ENCODE assay signal across 13 cellular contexts in genomic region chr1:11307837-11308236, GRCh38. TPM values are rescaled to one million over a fixed set of nuclear protein-coding genes. Genes with fewer than 3 reads are reported as not detected.
DNase-seq lines count a peak whose midpoint lies in the region; ATAC-seq and TF ChIP-seq lines count a peak whose summit lies in the region.
"Had no signal": no experiment of that assay in that cellular context is flagged by ENCODE, and none has a peak within 500 bp of the region (broad histone marks: within the 10 kb centered on the region; RNA-seq: fewer than 3 reads in every experiment).

No MANE protein-coding gene starts in this region.

- no peak overlapping the region for H3K4me3 ChIP-seq in fibroblast of pulmonary artery (replicated peaks; ENCODE audit: low read depth, low read length)

- no peak overlapping the region for H3K4me3 Mint-ChIP-seq in activated naive CD4-positive, alpha-beta T cell treated with anti-CD3 and anti-CD28 coated beads for 36 hours
- H3K4me3 Mint-ChIP-seq: H9 had no signal

- peaks cover 3% of the 10 kb centered on the region for H3K4me1 Mint-ChIP-seq in activated naive CD4-positive, alpha-beta T cell treated with anti-CD3 and anti-CD28 coated beads for 36 hours (ENCODE audit: low read depth)

- H3K27me3 Mint-ChIP-seq in activated naive CD4-positive, alpha-beta T cell treated with anti-CD3 and anti-CD28 coated beads for 36 hours (ENCODE audit: low read depth), result no peaks in the 10 kb centered on the region

- DNase-seq in activated naive CD4-positive, alpha-beta T cell treated with anti-CD3 and anti-CD28 coated beads for 36 hours, result no peak
- no peak for DNase-seq in activated naive CD4-positive, alpha-beta T cell treated with anti-CD3 and anti-CD28 coated beads, Interleukin-2, amount 50 U/mL, for 72 hours (ENCODE audit: low spot score in 2 of 2)
- DNase-seq in fibroblast of pulmonary artery (ENCODE audit: low read depth) (peak; percentile 30), cerebellar cortex (ENCODE audit: low spot score) (no peak), SHP77 treated with DMSO at 0.1 percent for 48 hours (lab: John Stamatoyannopoulos, UW) (no peak), NCI-H1694 treated with DMSO at 0.1 percent for 48 hours (lab: John Stamatoyannopoulos, UW) (no peak), left lobe of liver (ENCODE audit: low spot score) (no peak)
- DNase-seq: COR-L47, H9, NCI-H1092, NCI-H2107, Right ventricle myocardium superior had no signal

- intact Hi-C loops in activated naive CD4-positive, alpha-beta T cell treated with anti-CD3 and anti-CD28 coated beads for 36 hours (cut with micrococcal nuclease), result no loop called here

- no peak for TF ChIP-seq CTCF in fibroblast of pulmonary artery (IDR thresholded peaks at IDR 0.05; ENCODE audit: low read length, missing control alignments)

- no peak for ATAC-seq in activated naive CD4-positive, alpha-beta T cell treated with anti-CD3 and anti-CD28 coated beads, Interleukin-2, amount 50 U/mL, for 72 hours
- peak; percentile 48; the same call in 2 of the 3 replicates for ATAC-seq in SK-N-SH treated with all-trans-retinoic acid at 6 μM for 48 hours
- no peak for ATAC-seq in left lobe of liver

- H3K9me3 Mint-ChIP-seq in activated naive CD4-positive, alpha-beta T cell treated with anti-CD3 and anti-CD28 coated beads for 36 hours, result no peaks in the 10 kb centered on the region
- no peaks in the 10 kb centered on the region for H3K9me3 Mint-ChIP-seq in activated naive CD4-positive, alpha-beta T cell treated with anti-CD3 and anti-CD28 coated beads, Interleukin-2, amount 50 U/mL, for 72 hours

- no peaks in the 10 kb centered on the region for H3K36me3 Mint-ChIP-seq in activated naive CD4-positive, alpha-beta T cell treated with anti-CD3 and anti-CD28 coated beads for 36 hours (ENCODE audit: low read depth)
- no peaks in the 10 kb centered on the region for H3K36me3 Mint-ChIP-seq in activated naive CD4-positive, alpha-beta T cell treated with anti-CD3 and anti-CD28 coated beads, Interleukin-2, amount 50 U/mL, for 72 hours

- CTCF ChIA-PET in activated naive CD4-positive, alpha-beta T cell treated with anti-CD3 and anti-CD28 coated beads for 36 hours (lab: Charles Lee), result no interaction called here

- H3K27ac Mint-ChIP-seq in activated naive CD4-positive, alpha-beta T cell treated with anti-CD3 and anti-CD28 coated beads for 36 hours, result peak overlapping the region; percentile 53
- H3K27ac Mint-ChIP-seq in activated naive CD4-positive, alpha-beta T cell treated with anti-CD3 and anti-CD28 coated beads, Interleukin-2, amount 50 U/mL, for 72 hours, result no peak overlapping the region

TF ChIP-seq in SK-N-SH treated with all-trans-retinoic acid at 6 μM for 48 hours, 23 proteins besides CTCF, POLR2A, EP300 and RAD21:
- TF ChIP-seq ZFP30 (CRISPR knock-in tag; IDR thresholded peaks at IDR 0.05) (no peak), ZNF70 (CRISPR knock-in tag; IDR thresholded peaks at IDR 0.05) (no peak), ZNF565 (CRISPR knock-in tag; conservative IDR thresholded peaks at IDR 0.05; ENCODE audit: low read depth) (no peak), CSRNP3 (CRISPR knock-in tag; IDR thresholded peaks at IDR 0.05) (no peak), RARB (CRISPR knock-in tag; IDR thresholded peaks at IDR 0.05) (no peak), TCF4 (CRISPR knock-in tag; IDR thresholded peaks at IDR 0.05; ENCODE audit: borderline replicate concordance) (no peak), ARNTL (CRISPR knock-in tag; IDR thresholded peaks at IDR 0.05; ENCODE audit: borderline replicate concordance, low read depth) (no peak), ISL1 (CRISPR knock-in tag; IDR thresholded peaks at IDR 0.05) (no peak), CSDC2 (CRISPR knock-in tag; IDR thresholded peaks at IDR 0.05) (no peak), SNAI2 (CRISPR knock-in tag; IDR thresholded peaks at IDR 0.05) (no peak), ZFP3 (CRISPR knock-in tag; IDR thresholded peaks at IDR 0.05) (no peak), TOX (CRISPR knock-in tag; IDR thresholded peaks at IDR 0.05; ENCODE audit: borderline replicate concordance) (no peak), ZNF8 (CRISPR knock-in tag; IDR thresholded peaks at IDR 0.05) (no peak)
- TF ChIP-seq, protein P1, sequence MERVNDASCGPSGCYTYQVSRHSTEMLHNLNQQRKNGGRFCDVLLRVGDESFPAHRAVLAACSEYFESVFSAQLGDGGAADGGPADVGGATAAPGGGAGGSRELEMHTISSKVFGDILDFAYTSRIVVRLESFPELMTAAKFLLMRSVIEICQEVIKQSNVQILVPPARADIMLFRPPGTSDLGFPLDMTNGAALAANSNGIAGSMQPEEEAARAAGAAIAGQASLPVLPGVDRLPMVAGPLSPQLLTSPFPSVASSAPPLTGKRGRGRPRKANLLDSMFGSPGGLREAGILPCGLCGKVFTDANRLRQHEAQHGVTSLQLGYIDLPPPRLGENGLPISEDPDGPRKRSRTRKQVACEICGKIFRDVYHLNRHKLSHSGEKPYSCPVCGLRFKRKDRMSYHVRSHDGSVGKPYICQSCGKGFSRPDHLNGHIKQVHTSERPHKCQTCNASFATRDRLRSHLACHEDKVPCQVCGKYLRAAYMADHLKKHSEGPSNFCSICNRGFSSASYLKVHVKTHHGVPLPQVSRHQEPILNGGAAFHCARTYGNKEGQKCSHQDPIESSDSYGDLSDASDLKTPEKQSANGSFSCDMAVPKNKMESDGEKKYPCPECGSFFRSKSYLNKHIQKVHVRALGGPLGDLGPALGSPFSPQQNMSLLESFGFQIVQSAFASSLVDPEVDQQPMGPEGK (CRISPR knock-in tag; IDR thresholded peaks at IDR 0.05; ENCODE audit: borderline replicate concordance), result no peak
- TF ChIP-seq, protein P2, sequence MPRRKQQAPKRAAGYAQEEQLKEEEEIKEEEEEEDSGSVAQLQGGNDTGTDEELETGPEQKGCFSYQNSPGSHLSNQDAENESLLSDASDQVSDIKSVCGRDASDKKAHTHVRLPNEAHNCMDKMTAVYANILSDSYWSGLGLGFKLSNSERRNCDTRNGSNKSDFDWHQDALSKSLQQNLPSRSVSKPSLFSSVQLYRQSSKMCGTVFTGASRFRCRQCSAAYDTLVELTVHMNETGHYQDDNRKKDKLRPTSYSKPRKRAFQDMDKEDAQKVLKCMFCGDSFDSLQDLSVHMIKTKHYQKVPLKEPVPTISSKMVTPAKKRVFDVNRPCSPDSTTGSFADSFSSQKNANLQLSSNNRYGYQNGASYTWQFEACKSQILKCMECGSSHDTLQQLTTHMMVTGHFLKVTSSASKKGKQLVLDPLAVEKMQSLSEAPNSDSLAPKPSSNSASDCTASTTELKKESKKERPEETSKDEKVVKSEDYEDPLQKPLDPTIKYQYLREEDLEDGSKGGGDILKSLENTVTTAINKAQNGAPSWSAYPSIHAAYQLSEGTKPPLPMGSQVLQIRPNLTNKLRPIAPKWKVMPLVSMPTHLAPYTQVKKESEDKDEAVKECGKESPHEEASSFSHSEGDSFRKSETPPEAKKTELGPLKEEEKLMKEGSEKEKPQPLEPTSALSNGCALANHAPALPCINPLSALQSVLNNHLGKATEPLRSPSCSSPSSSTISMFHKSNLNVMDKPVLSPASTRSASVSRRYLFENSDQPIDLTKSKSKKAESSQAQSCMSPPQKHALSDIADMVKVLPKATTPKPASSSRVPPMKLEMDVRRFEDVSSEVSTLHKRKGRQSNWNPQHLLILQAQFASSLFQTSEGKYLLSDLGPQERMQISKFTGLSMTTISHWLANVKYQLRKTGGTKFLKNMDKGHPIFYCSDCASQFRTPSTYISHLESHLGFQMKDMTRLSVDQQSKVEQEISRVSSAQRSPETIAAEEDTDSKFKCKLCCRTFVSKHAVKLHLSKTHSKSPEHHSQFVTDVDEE (CRISPR knock-in tag; IDR thresholded peaks at IDR 0.05), result no peak
- TF ChIP-seq, protein P3, sequence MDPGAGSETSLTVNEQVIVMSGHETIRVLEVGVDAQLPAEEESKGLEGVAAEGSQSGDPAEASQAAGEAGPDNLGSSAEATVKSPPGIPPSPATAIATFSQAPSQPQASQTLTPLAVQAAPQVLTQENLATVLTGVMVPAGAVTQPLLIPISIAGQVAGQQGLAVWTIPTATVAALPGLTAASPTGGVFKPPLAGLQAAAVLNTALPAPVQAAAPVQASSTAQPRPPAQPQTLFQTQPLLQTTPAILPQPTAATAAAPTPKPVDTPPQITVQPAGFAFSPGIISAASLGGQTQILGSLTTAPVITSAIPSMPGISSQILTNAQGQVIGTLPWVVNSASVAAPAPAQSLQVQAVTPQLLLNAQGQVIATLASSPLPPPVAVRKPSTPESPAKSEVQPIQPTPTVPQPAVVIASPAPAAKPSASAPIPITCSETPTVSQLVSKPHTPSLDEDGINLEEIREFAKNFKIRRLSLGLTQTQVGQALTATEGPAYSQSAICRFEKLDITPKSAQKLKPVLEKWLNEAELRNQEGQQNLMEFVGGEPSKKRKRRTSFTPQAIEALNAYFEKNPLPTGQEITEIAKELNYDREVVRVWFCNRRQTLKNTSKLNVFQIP (CRISPR knock-in tag; IDR thresholded peaks at IDR 0.05; ENCODE audit: borderline replicate concordance, low read depth), result no peak

RNA-seq across cellular contexts. Expression of gene UBIAD1, which starts 34.8 kb away (rescaled TPM):
- total RNA-seq in activated naive CD4-positive, alpha-beta T cell treated with anti-CD3 and anti-CD28 coated beads for 36 hours, result 10 to 100 TPM; 19.9 to 20.2 TPM
- 10 to 100 TPM; 23.7 to 24.7 TPM for total RNA-seq in activated naive CD4-positive, alpha-beta T cell treated with anti-CD3 and anti-CD28 coated beads, Interleukin-2, amount 50 U/mL, for 72 hours
- total RNA-seq in left lobe of liver, result 7.6 TPM

RNA-seq across cellular contexts. Expression of gene MTOR, which starts 45.5 kb away (rescaled TPM):
- total RNA-seq in activated naive CD4-positive, alpha-beta T cell treated with anti-CD3 and anti-CD28 coated beads for 36 hours, result 10 to 100 TPM; 38.5 to 39.0 TPM
- total RNA-seq in activated naive CD4-positive, alpha-beta T cell treated with anti-CD3 and anti-CD28 coated beads, Interleukin-2, amount 50 U/mL, for 72 hours, result 10 to 100 TPM; 32.7 to 46.1 TPM
- total RNA-seq in left lobe of liver, result 33.2 TPM
